ENCODE assay signal across 9 cellular contexts in the genomic region with DNA sequence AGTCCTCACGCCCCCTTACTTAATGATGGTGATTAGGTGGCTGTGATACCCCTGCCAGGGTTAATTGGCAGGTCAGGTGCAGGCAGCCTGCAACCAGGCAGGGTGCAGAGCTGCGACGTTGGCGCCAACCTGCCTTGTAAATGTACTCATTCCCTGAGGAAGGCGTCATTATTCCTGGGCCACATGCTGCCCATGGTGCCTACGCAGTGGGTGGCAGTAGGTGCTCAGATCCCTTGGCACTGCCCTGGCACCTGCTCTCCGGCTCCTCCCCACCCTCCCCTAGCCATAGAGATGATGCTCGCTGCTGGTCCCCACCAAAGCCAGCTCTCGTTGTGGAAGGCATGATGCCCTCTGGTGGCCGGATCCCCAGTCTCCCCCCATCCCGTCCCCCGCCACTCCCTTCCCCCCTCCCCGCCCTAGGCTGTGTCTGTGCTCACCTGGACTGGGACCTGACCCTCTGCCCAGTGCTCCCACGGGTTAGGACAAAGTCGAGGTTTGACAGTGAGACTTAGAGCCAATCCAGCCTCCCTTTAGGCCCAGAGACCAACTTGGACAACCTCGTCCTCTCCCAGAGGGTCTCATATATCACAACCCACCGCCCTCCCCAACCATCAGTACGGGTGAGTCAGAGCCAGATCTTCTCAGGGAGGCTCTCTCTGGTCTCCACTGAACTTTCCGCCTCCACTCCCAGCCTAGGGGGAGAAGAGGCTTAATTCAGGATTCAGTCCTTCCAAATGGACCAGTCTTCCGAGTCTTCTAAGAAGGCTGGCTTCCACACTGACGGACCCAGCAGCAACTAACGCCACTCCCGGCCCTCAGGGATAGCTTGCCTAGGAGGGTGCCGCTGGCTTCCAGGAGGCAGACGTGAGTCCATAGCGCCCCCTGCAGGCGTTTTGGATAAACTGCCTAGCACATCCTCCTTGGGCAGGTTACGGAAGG. TPM values are rescaled to one million over a fixed set of nuclear protein-coding genes. Genes with fewer than 3 reads are reported as not detected.
DNase-seq lines count a peak whose midpoint lies in the region; ATAC-seq, FAIRE-seq and TF ChIP-seq lines count a peak whose summit lies in the region.
"Had no signal": no experiment of that assay in that cellular context is flagged by ENCODE, and none has a peak within 500 bp of the region (broad histone marks: within the 10 kb centered on the region; RNA-seq: fewer than 3 reads in every experiment).

No MANE protein-coding gene starts in this region.

- H3K27me3 ChIP-seq in keratinocyte (ENCODE audit: control insufficient read depth, extremely low read depth, insufficient read depth, low read length): no peaks in the 10 kb centered on the region

- H3K4me2 ChIP-seq in keratinocyte (ENCODE audit: control insufficient read depth, extremely low read depth, insufficient read depth, low read depth, low read length): peak overlapping the region; percentile 42

- H3K9me1 ChIP-seq in keratinocyte (ENCODE audit: control insufficient read depth, extremely low read depth, insufficient read depth, low read length): no peaks in the 10 kb centered on the region

- no peaks in the 10 kb centered on the region for H3K9me3 ChIP-seq in keratinocyte (ENCODE audit: control insufficient read depth, low read depth, low read length)

- H3K9ac ChIP-seq in keratinocyte (ENCODE audit: control insufficient read depth, extremely low read depth, insufficient read depth, low read length): no peak overlapping the region

- dilution Hi-C loops in keratinocyte (cut with MboI; ENCODE audit: extremely low pct_ligation_motif_present, low sequenced_read_pairs): no loop called here

- H3K4me1 ChIP-seq in keratinocyte (ENCODE audit: control insufficient read depth, extremely low read depth, insufficient read depth, low read length): peaks cover 12% of the 10 kb centered on the region

- H3K36me3 ChIP-seq in keratinocyte (ENCODE audit: control insufficient read depth in 2 of 2, extremely low read depth in 1 of 2, insufficient read depth in 2 of 2, low read length in 2 of 2): peaks cover 9 to 12% of the 10 kb centered on the region in 2 experiments

- H3K79me2 ChIP-seq in keratinocyte (ENCODE audit: control insufficient read depth, insufficient read depth, low read length): peaks cover 10% of the 10 kb centered on the region

- ATAC-seq in HG03045 (IDR thresholded peaks at IDR 0.05; ENCODE audit: unreplicated experiment) (peak; percentile 56), HG02938 (IDR thresholded peaks at IDR 0.05; ENCODE audit: unreplicated experiment) (no peak)

- TF ChIP-seq CTCF in keratinocyte (optimal IDR thresholded peaks at IDR 0.05 in 1 of 3, IDR thresholded peaks at IDR 0.05 in 1 of 3, conservative IDR thresholded peaks at IDR 0.05 in 1 of 3; ENCODE audit: extremely low read depth in 1 of 3, insufficient read depth in 2 of 3, low read length in 3 of 3): peak; percentile 92 to 99 (median 98)

- FAIRE-seq in keratinocyte (lab: Jason Lieb, UNC): peak; percentile 73
- FAIRE-seq: colon had no signal

- no peaks in the 10 kb centered on the region for H4K20me1 ChIP-seq in keratinocyte (ENCODE audit: control insufficient read depth, extremely low read depth, insufficient read depth, low read length)

- H3K4me3 ChIP-seq in keratinocyte (ENCODE audit: control insufficient read depth in 2 of 3, extremely low read depth in 1 of 3, insufficient read depth in 2 of 3, low read depth in 1 of 3, low read length in 3 of 3): no peak overlapping the region

- DNase-seq in COLO829 (ENCODE audit: low spot score): peak; percentile 82
- DNase-seq in NCI-H460 (ENCODE audit: extremely low read depth, low read depth): peak; percentile 92
- peak; percentile 86 for DNase-seq in activated CD4-positive, CD25-positive, alpha-beta regulatory T cell treated with anti-CD3 and anti-CD28 coated beads, Interleukin-2, amount 50 U/mL, for 72 hours
- peak; percentile 89 for DNase-seq in cerebellar cortex (ENCODE audit: low spot score)
- peak; percentile 68 for DNase-seq in keratinocyte (ENCODE audit: low read depth, low spot score)
- DNase-seq in stimulated activated CD4-positive, alpha-beta T cell treated with anti-CD3 and anti-CD28 coated beads, Interleukin-15, amount 100 ng/mL, for 24 hours: peak; percentile 91

- H2AFZ ChIP-seq in keratinocyte (ENCODE audit: control insufficient read depth, low read length): no peak overlapping the region

- H3K27ac ChIP-seq in keratinocyte (ENCODE audit: control insufficient read depth, insufficient read depth, low read length): no peak overlapping the region

RNA-seq across cellular contexts. Expression of a gene that starts 5.7 kb away (rescaled TPM):
- 454 and 476 TPM in 2 replicates for total RNA-seq in NCI-H460 (2014; rRNA removed; shearing (Covaris generic))
- 98.4 and 132 TPM in 2 replicates for polyA plus RNA-seq in NCI-H460 (2014; cell fraction: nucleus; rRNA removed)
- 99.1 to 183 TPM (median 127 TPM) in 3 replicates for polyA plus RNA-seq in keratinocyte
- 30.8 TPM for polyA plus RNA-seq in keratinocyte (2011; ENCODE audit: low read depth)
- 176 and 199 TPM in 2 replicates for polyA plus RNA-seq in keratinocyte (2011; cell fraction: cytosol; rRNA removed)
- 136 and 150 TPM in 2 replicates for polyA plus RNA-seq in keratinocyte (2011; cell fraction: nucleus; rRNA removed)
- polyA plus RNA-seq in keratinocyte (2012; ENCODE audit: low replicate concordance): 216 and 229 TPM in 2 replicates
- polyA minus RNA-seq in keratinocyte: 140 to 403 TPM (median 203 TPM) in 3 replicates
- 199 TPM for polyA minus RNA-seq in keratinocyte (2011; cell fraction: cytosol; rRNA and poly(A)+ RNA removed)
- 30.2 and 35.8 TPM in 2 replicates for polyA minus RNA-seq in keratinocyte (2011; cell fraction: nucleus; rRNA and poly(A)+ RNA removed)

RNA-seq across cellular contexts. Expression of a gene that starts 6.2 kb away (rescaled TPM):
- total RNA-seq in NCI-H460 (2014; rRNA removed; shearing (Covaris generic)): 0.27 and 0.43 TPM in 2 replicates
- 1.5 and 3.2 TPM in 2 replicates for polyA plus RNA-seq in NCI-H460 (2014; cell fraction: nucleus; rRNA removed)
- polyA plus RNA-seq in keratinocyte: 1.6 to 4.5 TPM (median 1.7 TPM) in 3 replicates
- polyA plus RNA-seq in keratinocyte (2011; ENCODE audit: low read depth): 0.31 TPM
- 1.3 and 2.6 TPM in 2 replicates for polyA plus RNA-seq in keratinocyte (2011; cell fraction: cytosol; rRNA removed)
- 9.1 and 14.9 TPM in 2 replicates for polyA plus RNA-seq in keratinocyte (2011; cell fraction: nucleus; rRNA removed)
- 0.32 and 2.1 TPM in 2 replicates for polyA plus RNA-seq in keratinocyte (2012; ENCODE audit: low replicate concordance)
- polyA minus RNA-seq in keratinocyte: 3.2 to 6.3 TPM (median 4.0 TPM) in 3 replicates
- 4.6 TPM for polyA minus RNA-seq in keratinocyte (2011; cell fraction: cytosol; rRNA and poly(A)+ RNA removed)
- polyA minus RNA-seq in keratinocyte (2011; cell fraction: nucleus; rRNA and poly(A)+ RNA removed): 6.1 and 8.1 TPM in 2 replicates

RNA-seq across cellular contexts. Expression of a gene that starts 27.1 kb away (rescaled TPM):
- 49.8 and 50.9 TPM in 2 replicates for total RNA-seq in NCI-H460 (2014; rRNA removed; shearing (Covaris generic))
- polyA plus RNA-seq in NCI-H460 (2014; cell fraction: nucleus; rRNA removed): 35.9 and 112 TPM in 2 replicates
- 29.3 to 54.9 TPM (median 32.3 TPM) in 3 replicates for polyA plus RNA-seq in keratinocyte
- polyA plus RNA-seq in keratinocyte (2011; ENCODE audit: low read depth): 5.5 TPM
- polyA plus RNA-seq in keratinocyte (2011; cell fraction: cytosol; rRNA removed): 44.6 and 131 TPM in 2 replicates
- 38.4 and 63.2 TPM in 2 replicates for polyA plus RNA-seq in keratinocyte (2011; cell fraction: nucleus; rRNA removed)
- 57.3 and 108 TPM in 2 replicates for polyA plus RNA-seq in keratinocyte (2012; ENCODE audit: low replicate concordance)
- 10.1 to 39.8 TPM (median 11.9 TPM) in 3 replicates for polyA minus RNA-seq in keratinocyte
- polyA minus RNA-seq in keratinocyte (2011; cell fraction: cytosol; rRNA and poly(A)+ RNA removed): 46.8 TPM
- polyA minus RNA-seq in keratinocyte (2011; cell fraction: nucleus; rRNA and poly(A)+ RNA removed): 4.3 and 8.0 TPM in 2 replicates

RNA-seq across cellular contexts. Expression of a gene that starts 31.8 kb away (rescaled TPM):
- total RNA-seq in NCI-H460 (2014; rRNA removed; shearing (Covaris generic)): 49.7 and 53.4 TPM in 2 replicates
- polyA plus RNA-seq in NCI-H460 (2014; cell fraction: nucleus; rRNA removed): 40.9 and 45.2 TPM in 2 replicates
- polyA plus RNA-seq in keratinocyte: 54.5 to 72.2 TPM (median 55.6 TPM) in 3 replicates
- polyA plus RNA-seq in keratinocyte (2011; ENCODE audit: low read depth): 32.6 TPM
- 47.6 and 49.9 TPM in 2 replicates for polyA plus RNA-seq in keratinocyte (2011; cell fraction: cytosol; rRNA removed)
- 60.5 and 69.1 TPM in 2 replicates for polyA plus RNA-seq in keratinocyte (2011; cell fraction: nucleus; rRNA removed)
- polyA plus RNA-seq in keratinocyte (2012; ENCODE audit: low replicate concordance): 32.2 and 69.6 TPM in 2 replicates
- polyA minus RNA-seq in keratinocyte: 32.1 to 59.5 TPM (median 44.3 TPM) in 3 replicates
- polyA minus RNA-seq in keratinocyte (2011; cell fraction: cytosol; rRNA and poly(A)+ RNA removed): 54.3 TPM
- 9.2 and 19.5 TPM in 2 replicates for polyA minus RNA-seq in keratinocyte (2011; cell fraction: nucleus; rRNA and poly(A)+ RNA removed)

RNA-seq across cellular contexts. Expression of a gene that starts 39.8 kb away (rescaled TPM):
- total RNA-seq in NCI-H460 (2014; rRNA removed; shearing (Covaris generic)): 18.1 and 22.3 TPM in 2 replicates
- polyA plus RNA-seq in NCI-H460 (2014; cell fraction: nucleus; rRNA removed): 59.4 and 68.9 TPM in 2 replicates
- 33.2 to 116 TPM (median 77.5 TPM) in 3 replicates for polyA plus RNA-seq in keratinocyte
- polyA plus RNA-seq in keratinocyte (2011; ENCODE audit: low read depth): 33.5 TPM
- 34.4 and 44.7 TPM in 2 replicates for polyA plus RNA-seq in keratinocyte (2011; cell fraction: cytosol; rRNA removed)
- polyA plus RNA-seq in keratinocyte (2011; cell fraction: nucleus; rRNA removed): 180 and 349 TPM in 2 replicates
- polyA plus RNA-seq in keratinocyte (2012; ENCODE audit: low replicate concordance): 22.9 and 134 TPM in 2 replicates
- polyA minus RNA-seq in keratinocyte: 45.9 to 113 TPM (median 67.4 TPM) in 3 replicates
- polyA minus RNA-seq in keratinocyte (2011; cell fraction: cytosol; rRNA and poly(A)+ RNA removed): 52.0 TPM
- polyA minus RNA-seq in keratinocyte (2011; cell fraction: nucleus; rRNA and poly(A)+ RNA removed): 90.7 and 122 TPM in 2 replicates
